Comparison of ENCODE assay signal across 1 cellular context in the genomic region with DNA sequence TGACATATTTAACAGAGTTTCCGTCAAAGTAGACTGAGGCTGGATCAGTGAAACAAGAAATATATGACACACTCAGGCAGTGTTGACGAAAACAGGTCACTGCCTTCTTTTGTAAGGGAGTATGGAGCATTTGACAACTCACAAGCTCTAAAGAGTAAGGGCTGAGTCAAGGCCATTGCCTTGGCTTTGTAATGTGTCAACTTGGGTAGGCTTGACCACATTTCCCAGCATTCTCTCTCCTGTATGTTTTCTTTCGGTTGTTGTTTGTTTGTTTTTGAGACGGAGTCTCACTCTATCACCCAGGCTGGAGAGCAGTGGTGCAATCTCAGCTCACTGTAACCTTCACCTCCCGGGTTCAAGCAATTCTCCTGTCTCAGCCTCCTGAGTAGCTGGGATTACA.
TF ChIP-seq lines count a peak whose summit lies in the region.

No MANE protein-coding gene starts in this region.

TF ChIP-seq in HepG2, 621 proteins besides CTCF, POLR2A, EP300 and RAD21 (continued from another document and continues in another):
- TF ChIP-seq, protein P1, sequence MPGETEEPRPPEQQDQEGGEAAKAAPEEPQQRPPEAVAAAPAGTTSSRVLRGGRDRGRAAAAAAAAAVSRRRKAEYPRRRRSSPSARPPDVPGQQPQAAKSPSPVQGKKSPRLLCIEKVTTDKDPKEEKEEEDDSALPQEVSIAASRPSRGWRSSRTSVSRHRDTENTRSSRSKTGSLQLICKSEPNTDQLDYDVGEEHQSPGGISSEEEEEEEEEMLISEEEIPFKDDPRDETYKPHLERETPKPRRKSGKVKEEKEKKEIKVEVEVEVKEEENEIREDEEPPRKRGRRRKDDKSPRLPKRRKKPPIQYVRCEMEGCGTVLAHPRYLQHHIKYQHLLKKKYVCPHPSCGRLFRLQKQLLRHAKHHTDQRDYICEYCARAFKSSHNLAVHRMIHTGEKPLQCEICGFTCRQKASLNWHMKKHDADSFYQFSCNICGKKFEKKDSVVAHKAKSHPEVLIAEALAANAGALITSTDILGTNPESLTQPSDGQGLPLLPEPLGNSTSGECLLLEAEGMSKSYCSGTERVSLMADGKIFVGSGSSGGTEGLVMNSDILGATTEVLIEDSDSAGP (CRISPR knock-in tag; IDR thresholded peaks at IDR 0.05; ENCODE audit: borderline replicate concordance) = no peak
- TF ChIP-seq MBNL3 (CRISPR knock-in tag; conservative IDR thresholded peaks at IDR 0.05) = no peak
- TF ChIP-seq, protein P2, sequence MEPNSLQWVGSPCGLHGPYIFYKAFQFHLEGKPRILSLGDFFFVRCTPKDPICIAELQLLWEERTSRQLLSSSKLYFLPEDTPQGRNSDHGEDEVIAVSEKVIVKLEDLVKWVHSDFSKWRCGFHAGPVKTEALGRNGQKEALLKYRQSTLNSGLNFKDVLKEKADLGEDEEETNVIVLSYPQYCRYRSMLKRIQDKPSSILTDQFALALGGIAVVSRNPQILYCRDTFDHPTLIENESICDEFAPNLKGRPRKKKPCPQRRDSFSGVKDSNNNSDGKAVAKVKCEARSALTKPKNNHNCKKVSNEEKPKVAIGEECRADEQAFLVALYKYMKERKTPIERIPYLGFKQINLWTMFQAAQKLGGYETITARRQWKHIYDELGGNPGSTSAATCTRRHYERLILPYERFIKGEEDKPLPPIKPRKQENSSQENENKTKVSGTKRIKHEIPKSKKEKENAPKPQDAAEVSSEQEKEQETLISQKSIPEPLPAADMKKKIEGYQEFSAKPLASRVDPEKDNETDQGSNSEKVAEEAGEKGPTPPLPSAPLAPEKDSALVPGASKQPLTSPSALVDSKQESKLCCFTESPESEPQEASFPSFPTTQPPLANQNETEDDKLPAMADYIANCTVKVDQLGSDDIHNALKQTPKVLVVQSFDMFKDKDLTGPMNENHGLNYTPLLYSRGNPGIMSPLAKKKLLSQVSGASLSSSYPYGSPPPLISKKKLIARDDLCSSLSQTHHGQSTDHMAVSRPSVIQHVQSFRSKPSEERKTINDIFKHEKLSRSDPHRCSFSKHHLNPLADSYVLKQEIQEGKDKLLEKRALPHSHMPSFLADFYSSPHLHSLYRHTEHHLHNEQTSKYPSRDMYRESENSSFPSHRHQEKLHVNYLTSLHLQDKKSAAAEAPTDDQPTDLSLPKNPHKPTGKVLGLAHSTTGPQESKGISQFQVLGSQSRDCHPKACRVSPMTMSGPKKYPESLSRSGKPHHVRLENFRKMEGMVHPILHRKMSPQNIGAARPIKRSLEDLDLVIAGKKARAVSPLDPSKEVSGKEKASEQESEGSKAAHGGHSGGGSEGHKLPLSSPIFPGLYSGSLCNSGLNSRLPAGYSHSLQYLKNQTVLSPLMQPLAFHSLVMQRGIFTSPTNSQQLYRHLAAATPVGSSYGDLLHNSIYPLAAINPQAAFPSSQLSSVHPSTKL (CRISPR knock-in tag; IDR thresholded peaks at IDR 0.05) = peak; percentile 47
- TF ChIP-seq TCF12 (IDR thresholded peaks at IDR 0.05) = no peak
- TF ChIP-seq TCF12 (CRISPR knock-in tag; IDR thresholded peaks at IDR 0.05) = no peak
- TF ChIP-seq SP5 (CRISPR knock-in tag; IDR thresholded peaks at IDR 0.05; ENCODE audit: borderline replicate concordance, low read depth) = no peak
- no peak for TF ChIP-seq ZNF746 (CRISPR knock-in tag; IDR thresholded peaks at IDR 0.05)
- no peak for TF ChIP-seq PAF1 (CRISPR knock-in tag; IDR thresholded peaks at IDR 0.05)
- TF ChIP-seq, protein P3, sequence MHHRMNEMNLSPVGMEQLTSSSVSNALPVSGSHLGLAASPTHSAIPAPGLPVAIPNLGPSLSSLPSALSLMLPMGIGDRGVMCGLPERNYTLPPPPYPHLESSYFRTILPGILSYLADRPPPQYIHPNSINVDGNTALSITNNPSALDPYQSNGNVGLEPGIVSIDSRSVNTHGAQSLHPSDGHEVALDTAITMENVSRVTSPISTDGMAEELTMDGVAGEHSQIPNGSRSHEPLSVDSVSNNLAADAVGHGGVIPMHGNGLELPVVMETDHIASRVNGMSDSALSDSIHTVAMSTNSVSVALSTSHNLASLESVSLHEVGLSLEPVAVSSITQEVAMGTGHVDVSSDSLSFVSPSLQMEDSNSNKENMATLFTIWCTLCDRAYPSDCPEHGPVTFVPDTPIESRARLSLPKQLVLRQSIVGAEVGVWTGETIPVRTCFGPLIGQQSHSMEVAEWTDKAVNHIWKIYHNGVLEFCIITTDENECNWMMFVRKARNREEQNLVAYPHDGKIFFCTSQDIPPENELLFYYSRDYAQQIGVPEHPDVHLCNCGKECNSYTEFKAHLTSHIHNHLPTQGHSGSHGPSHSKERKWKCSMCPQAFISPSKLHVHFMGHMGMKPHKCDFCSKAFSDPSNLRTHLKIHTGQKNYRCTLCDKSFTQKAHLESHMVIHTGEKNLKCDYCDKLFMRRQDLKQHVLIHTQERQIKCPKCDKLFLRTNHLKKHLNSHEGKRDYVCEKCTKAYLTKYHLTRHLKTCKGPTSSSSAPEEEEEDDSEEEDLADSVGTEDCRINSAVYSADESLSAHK (CRISPR knock-in tag; IDR thresholded peaks at IDR 0.05; ENCODE audit: borderline replicate concordance) = no peak
- no peak for TF ChIP-seq ARID4A (CRISPR knock-in tag; IDR thresholded peaks at IDR 0.05; ENCODE audit: borderline replicate concordance)
- no peak for TF ChIP-seq ZNF44 (CRISPR knock-in tag; IDR thresholded peaks at IDR 0.05)
- no peak for TF ChIP-seq IRF2 (CRISPR knock-in tag; IDR thresholded peaks at IDR 0.05)
- no peak for TF ChIP-seq ZNF770 (CRISPR knock-in tag; IDR thresholded peaks at IDR 0.05)
- TF ChIP-seq HOXA7 (CRISPR knock-in tag; IDR thresholded peaks at IDR 0.05) = no peak
- TF ChIP-seq ZNF672 (CRISPR knock-in tag; IDR thresholded peaks at IDR 0.05) = no peak
- TF ChIP-seq NCOA2 (CRISPR knock-in tag; IDR thresholded peaks at IDR 0.05) = peak; percentile 25; the same call in 1 of the 2 replicates
- TF ChIP-seq ZNF296 (CRISPR knock-in tag; conservative IDR thresholded peaks at IDR 0.05) = no peak
- TF ChIP-seq, protein P4, sequence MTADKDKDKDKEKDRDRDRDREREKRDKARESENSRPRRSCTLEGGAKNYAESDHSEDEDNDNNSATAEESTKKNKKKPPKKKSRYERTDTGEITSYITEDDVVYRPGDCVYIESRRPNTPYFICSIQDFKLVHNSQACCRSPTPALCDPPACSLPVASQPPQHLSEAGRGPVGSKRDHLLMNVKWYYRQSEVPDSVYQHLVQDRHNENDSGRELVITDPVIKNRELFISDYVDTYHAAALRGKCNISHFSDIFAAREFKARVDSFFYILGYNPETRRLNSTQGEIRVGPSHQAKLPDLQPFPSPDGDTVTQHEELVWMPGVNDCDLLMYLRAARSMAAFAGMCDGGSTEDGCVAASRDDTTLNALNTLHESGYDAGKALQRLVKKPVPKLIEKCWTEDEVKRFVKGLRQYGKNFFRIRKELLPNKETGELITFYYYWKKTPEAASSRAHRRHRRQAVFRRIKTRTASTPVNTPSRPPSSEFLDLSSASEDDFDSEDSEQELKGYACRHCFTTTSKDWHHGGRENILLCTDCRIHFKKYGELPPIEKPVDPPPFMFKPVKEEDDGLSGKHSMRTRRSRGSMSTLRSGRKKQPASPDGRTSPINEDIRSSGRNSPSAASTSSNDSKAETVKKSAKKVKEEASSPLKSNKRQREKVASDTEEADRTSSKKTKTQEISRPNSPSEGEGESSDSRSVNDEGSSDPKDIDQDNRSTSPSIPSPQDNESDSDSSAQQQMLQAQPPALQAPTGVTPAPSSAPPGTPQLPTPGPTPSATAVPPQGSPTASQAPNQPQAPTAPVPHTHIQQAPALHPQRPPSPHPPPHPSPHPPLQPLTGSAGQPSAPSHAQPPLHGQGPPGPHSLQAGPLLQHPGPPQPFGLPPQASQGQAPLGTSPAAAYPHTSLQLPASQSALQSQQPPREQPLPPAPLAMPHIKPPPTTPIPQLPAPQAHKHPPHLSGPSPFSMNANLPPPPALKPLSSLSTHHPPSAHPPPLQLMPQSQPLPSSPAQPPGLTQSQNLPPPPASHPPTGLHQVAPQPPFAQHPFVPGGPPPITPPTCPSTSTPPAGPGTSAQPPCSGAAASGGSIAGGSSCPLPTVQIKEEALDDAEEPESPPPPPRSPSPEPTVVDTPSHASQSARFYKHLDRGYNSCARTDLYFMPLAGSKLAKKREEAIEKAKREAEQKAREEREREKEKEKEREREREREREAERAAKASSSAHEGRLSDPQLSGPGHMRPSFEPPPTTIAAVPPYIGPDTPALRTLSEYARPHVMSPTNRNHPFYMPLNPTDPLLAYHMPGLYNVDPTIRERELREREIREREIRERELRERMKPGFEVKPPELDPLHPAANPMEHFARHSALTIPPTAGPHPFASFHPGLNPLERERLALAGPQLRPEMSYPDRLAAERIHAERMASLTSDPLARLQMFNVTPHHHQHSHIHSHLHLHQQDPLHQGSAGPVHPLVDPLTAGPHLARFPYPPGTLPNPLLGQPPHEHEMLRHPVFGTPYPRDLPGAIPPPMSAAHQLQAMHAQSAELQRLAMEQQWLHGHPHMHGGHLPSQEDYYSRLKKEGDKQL (CRISPR knock-in tag; IDR thresholded peaks at IDR 0.05; ENCODE audit: low read depth) = no peak
- TF ChIP-seq ZFP82 (CRISPR knock-in tag; IDR thresholded peaks at IDR 0.05; ENCODE audit: borderline replicate concordance) = no peak
- no peak for TF ChIP-seq ATF1 (CRISPR knock-in tag; IDR thresholded peaks at IDR 0.05)
- TF ChIP-seq FOSL2 (CRISPR knock-in tag; IDR thresholded peaks at IDR 0.05) = peak; percentile 10; the same call in 1 of the 2 replicates
- no peak for TF ChIP-seq ZXDC (CRISPR knock-in tag; IDR thresholded peaks at IDR 0.05)
- TF ChIP-seq ZNF10 (CRISPR knock-in tag; IDR thresholded peaks at IDR 0.05; ENCODE audit: borderline replicate concordance, low read depth) = no peak
- TF ChIP-seq ZBTB25 (CRISPR knock-in tag; IDR thresholded peaks at IDR 0.05) = no peak
- 0 out of 2 replicates have a peak, but pooled peaks have one; percentile 48 for TF ChIP-seq ZNF143 (CRISPR knock-in tag; IDR thresholded peaks at IDR 0.05)
- peak; percentile 29 for TF ChIP-seq SAP130 (CRISPR knock-in tag; IDR thresholded peaks at IDR 0.05; ENCODE audit: low read depth)
- no peak for TF ChIP-seq RARG (CRISPR knock-in tag; IDR thresholded peaks at IDR 0.05; ENCODE audit: low read depth)
- no peak for TF ChIP-seq ZNF780A (CRISPR knock-in tag; IDR thresholded peaks at IDR 0.05)
